In genomic region chr7:99499356-99499712, GRCh38 we compare ENCODE assay signal across 6 cellular contexts. TPM values are rescaled to one million over a fixed set of nuclear protein-coding genes. Genes with fewer than 3 reads are reported as not detected.
DNase-seq lines count a peak whose midpoint lies in the region; ATAC-seq and TF ChIP-seq lines count a peak whose summit lies in the region.

No MANE protein-coding gene starts in this region.

- H3K9me3 Mint-ChIP-seq in activated T-cell treated with anti-CD3 and anti-CD28 coated beads, Interleukin-2, amount 50 U/mL, for 24 hours, result peaks cover 6% of the 10 kb centered on the region

- intact Hi-C loops in left lung (cut with DNase I), result no loop called here

- peaks cover 12 to 45% of the 10 kb centered on the region in 2 donors for H3K4me1 ChIP-seq in left lung

- H3K27me3 Mint-ChIP-seq in activated T-cell treated with anti-CD3 and anti-CD28 coated beads, Interleukin-2, amount 50 U/mL, for 24 hours, result no peaks in the 10 kb centered on the region

- ATAC-seq in left lung, result peak; percentile 45

- H3K27ac Mint-ChIP-seq in activated T-cell treated with anti-CD3 and anti-CD28 coated beads, Interleukin-2, amount 50 U/mL, for 24 hours, result peak overlapping the region; percentile 100

- H3K36me3 Mint-ChIP-seq in activated T-cell treated with anti-CD3 and anti-CD28 coated beads, Interleukin-2, amount 50 U/mL, for 24 hours (ENCODE audit: low read depth), result peaks cover 61% of the 10 kb centered on the region

- peak overlapping the region; percentile 97 to 99 for H3K27ac ChIP-seq in left lung

- DNase-seq in activated T-cell treated with anti-CD3 and anti-CD28 coated beads, Interleukin-2, amount 50 U/mL, for 24 hours, result no peak
- DNase-seq in activated T-cell treated with anti-CD3 and anti-CD28 coated beads for 4 hours (no peak), left lung (no peak), NCI-H446 (lab: John Stamatoyannopoulos, UW) (no peak), NCI-H1436 treated with DMSO at 0.1 percent for 48 hours (lab: John Stamatoyannopoulos, UW) (no peak)

- peaks cover 30% of the 10 kb centered on the region for H3K4me1 Mint-ChIP-seq in activated T-cell treated with anti-CD3 and anti-CD28 coated beads, Interleukin-2, amount 50 U/mL, for 24 hours (ENCODE audit: low read depth)

- peaks cover 0 to 8% of the 10 kb centered on the region in 2 donors for H3K9me3 ChIP-seq in left lung

- H3K4me3 Mint-ChIP-seq in activated T-cell treated with anti-CD3 and anti-CD28 coated beads, Interleukin-2, amount 50 U/mL, for 24 hours, result peak overlapping the region; percentile 100

- peak overlapping the region; percentile 97 for H3K4me3 ChIP-seq in WI38 (ENCODE audit: low read depth, low read length)
- peak overlapping the region; percentile 97 to 98 for H3K4me3 ChIP-seq in left lung

- no peaks in the 10 kb centered on the region for H3K27me3 ChIP-seq in left lung

- TF ChIP-seq CTCF in WI38 (IDR thresholded peaks at IDR 0.05; ENCODE audit: low read depth, low read length) (no peak), left lung (IDR thresholded peaks at IDR 0.05) (no peak)

- peaks cover 0 to 44% of the 10 kb centered on the region in 2 donors for H3K36me3 ChIP-seq in left lung

RNA-seq across cellular contexts. Expression of gene ZNF394, which starts 0.7 kb away (rescaled TPM):
- total RNA-seq in left lung, result 10 to 100 TPM; 18.6 to 28.9 TPM

RNA-seq across cellular contexts. Expression of gene ZKSCAN5, which starts 5.1 kb away (rescaled TPM):
- 1 to 10 TPM; 6.7 to 7.6 TPM for total RNA-seq in left lung

RNA-seq across cellular contexts. Expression of gene ZNF789, which starts 26.6 kb away (rescaled TPM):
- 10 to 100 TPM in 1 of 2 donors, 1 to 10 TPM in 1; 8.5 to 11.1 TPM for total RNA-seq in left lung

RNA-seq across cellular contexts. Expression of gene ATP5MF, which starts 33.4 kb away (rescaled TPM):
- total RNA-seq in left lung, result 100 to 1,000 TPM; 250 to 265 TPM

RNA-seq across cellular contexts. Expression of gene FAM200A, which starts 52.6 kb away (rescaled TPM):
- total RNA-seq in left lung, result 1 to 10 TPM; 4.1 to 6.4 TPM
